15 cellular contexts compared by ENCODE assay signal in genomic region chr19:45952341-45952690, GRCh38. TPM values are rescaled to one million over a fixed set of nuclear protein-coding genes. Genes with fewer than 3 reads are reported as not detected.
DNase-seq lines count a peak whose midpoint lies in the region; ATAC-seq, FAIRE-seq and TF ChIP-seq lines count a peak whose summit lies in the region.
"Had no signal": no experiment of that assay in that cellular context is flagged by ENCODE, and none has a peak within 500 bp of the region (broad histone marks: within the 10 kb centered on the region; RNA-seq: fewer than 3 reads in every experiment).

No MANE protein-coding gene starts in this region.

- H4K20me1 ChIP-seq in HepG2 (ENCODE audit: insufficient read depth, low read length): no peaks in the 10 kb centered on the region

- H3K9ac ChIP-seq in HepG2 (ENCODE audit: insufficient read depth, low read depth, low read length): no peak overlapping the region

- H3K9me3 Mint-ChIP-seq in activated naive CD8-positive, alpha-beta T cell treated with anti-CD3 and anti-CD28 coated beads, Interleukin-2, amount 10 ng/mL, durations not matched to agents 7 days and 5 days: peaks cover 3% of the 10 kb centered on the region
- H3K9me3 Mint-ChIP-seq in memory B cell: peaks cover 5% of the 10 kb centered on the region
- peaks cover 4% of the 10 kb centered on the region for H3K9me3 Mint-ChIP-seq in type B pancreatic cell
- H3K9me3 Mint-ChIP-seq in activated T-helper 1 cell treated with anti-CD3 and anti-CD28 coated beads, Interleukin-12 subunit alpha, Interleukin-12 subunit beta, Interleukin-2, Interleukin-4 antibody, amounts not matched to agents 30 ng/mL and 10 ng/mL and 1 ng/mL, durations not matched to agents 14 hours and 24 hours and 36 hours: no peaks in the 10 kb centered on the region

- no peak for TF ChIP-seq RAD21 in HepG2 (CRISPR knock-in tag; IDR thresholded peaks at IDR 0.05)

- H3K4me2 ChIP-seq in HepG2 (ENCODE audit: low read depth, low read length): no peak overlapping the region

- TF ChIP-seq CTCF in HepG2 (CRISPR knock-in tag; IDR thresholded peaks at IDR 0.05) (no peak), right lobe of liver (IDR thresholded peaks at IDR 0.05) (no peak), type B pancreatic cell (conservative IDR thresholded peaks at IDR 0.05) (no peak)

- no peak overlapping the region for H2AFZ ChIP-seq in HepG2 (ENCODE audit: low read length)

- in situ Hi-C loops in HepG2 (cut with HindIII; ENCODE audit: extremely low pct_ligation_motif_present, low pct_unique_long_range_greater_than_20kb): no loop called here

- H3K4me1 Mint-ChIP-seq in activated naive CD8-positive, alpha-beta T cell treated with anti-CD3 and anti-CD28 coated beads, Interleukin-2, amount 10 ng/mL, durations not matched to agents 7 days and 5 days: peaks cover 17% of the 10 kb centered on the region
- H3K4me1 Mint-ChIP-seq in memory B cell: peaks cover 3% of the 10 kb centered on the region
- H3K4me1 Mint-ChIP-seq in type B pancreatic cell (ENCODE audit: unreplicated experiment): no peaks in the 10 kb centered on the region
- H3K4me1 Mint-ChIP-seq in activated T-helper 1 cell treated with anti-CD3 and anti-CD28 coated beads, Interleukin-12 subunit alpha, Interleukin-12 subunit beta, Interleukin-2, Interleukin-4 antibody, amounts not matched to agents 30 ng/mL and 10 ng/mL and 1 ng/mL, durations not matched to agents 14 hours and 24 hours and 36 hours (ENCODE audit: low read depth): peaks cover 22% of the 10 kb centered on the region

- H3K4me1 ChIP-seq in HepG2 (ENCODE audit: insufficient read depth, low read length): no peaks in the 10 kb centered on the region
- no peaks in the 10 kb centered on the region for H3K4me1 ChIP-seq in right lobe of liver

- no peak for FAIRE-seq in HepG2 (lab: Jason Lieb, UNC)

- H3K9me3 ChIP-seq in HepG2 (ENCODE audit: low read length) (no peaks in the 10 kb centered on the region), right lobe of liver (no peaks in the 10 kb centered on the region)
- H3K9me3 ChIP-seq: body of pancreas had no signal

- H3K36me3 ChIP-seq in HepG2 (replicated peaks in 1 of 2; ENCODE audit: control insufficient read depth in 1 of 2, insufficient read depth in 2 of 2, low read length in 2 of 2) (no peaks in the 10 kb centered on the region), right lobe of liver (no peaks in the 10 kb centered on the region)
- H3K36me3 ChIP-seq: spleen had no signal

- DNase-seq in HepG2 (ENCODE audit: low spot score): no peak
- no peak for DNase-seq in right lobe of liver
- DNase-seq in activated naive CD8-positive, alpha-beta T cell treated with anti-CD3 and anti-CD28 coated beads, Interleukin-2, amount 10 ng/mL, durations not matched to agents 7 days and 5 days: no peak
- DNase-seq in memory B cell (ENCODE audit: low spot score in 2 of 2): no peak
- DNase-seq in type B pancreatic cell (ENCODE audit: extremely low spot score, unreplicated experiment): no peak
- no peak for DNase-seq in activated T-helper 1 cell treated with anti-CD3 and anti-CD28 coated beads, Interleukin-12 subunit alpha, Interleukin-12 subunit beta, Interleukin-2, Interleukin-4 antibody, amounts not matched to agents 30 ng/mL and 10 ng/mL and 1 ng/mL, durations not matched to agents 14 hours and 24 hours and 36 hours (ENCODE audit: low spot score)
- no peak for DNase-seq in activated CD4-positive, CD25-positive, alpha-beta regulatory T cell treated with anti-CD3 and anti-CD28 coated beads, Interleukin-2, amount 50 U/mL, for 72 hours
- DNase-seq: AML-193; effector CD4-positive, alpha-beta T cell; NCI-H1092 treated with DMSO at 0.1 percent for 48 hours had no signal

- H3K36me3 Mint-ChIP-seq in activated naive CD8-positive, alpha-beta T cell treated with anti-CD3 and anti-CD28 coated beads, Interleukin-2, amount 10 ng/mL, durations not matched to agents 7 days and 5 days: no peaks in the 10 kb centered on the region
- H3K36me3 Mint-ChIP-seq in memory B cell: no peaks in the 10 kb centered on the region
- H3K36me3 Mint-ChIP-seq in type B pancreatic cell: no peaks in the 10 kb centered on the region
- H3K36me3 Mint-ChIP-seq in activated T-helper 1 cell treated with anti-CD3 and anti-CD28 coated beads, Interleukin-12 subunit alpha, Interleukin-12 subunit beta, Interleukin-2, Interleukin-4 antibody, amounts not matched to agents 30 ng/mL and 10 ng/mL and 1 ng/mL, durations not matched to agents 14 hours and 24 hours and 36 hours (ENCODE audit: low read depth): no peaks in the 10 kb centered on the region
- H3K36me3 Mint-ChIP-seq: IgD-negative memory B cell had no signal

- TF ChIP-seq POLR2A in HepG2 (IDR thresholded peaks at IDR 0.05; ENCODE audit: insufficient read depth in 1 of 2, low read depth in 2 of 2, low read length in 2 of 2) (no peak), right lobe of liver (IDR thresholded peaks at IDR 0.05) (no peak)

- no TSS peak for BruUV-seq in HepG2 (replicated peaks; lab: Mats Ljungman, UMichigan)

- ATAC-seq in HepG2 (no peak), right lobe of liver (no peak), memory B cell (ENCODE audit: low read depth) (no peak), HG03442 (IDR thresholded peaks at IDR 0.05; ENCODE audit: unreplicated experiment) (no peak)
- ATAC-seq in activated naive CD8-positive, alpha-beta T cell treated with anti-CD3 and anti-CD28 coated beads, Interleukin-2, amount 10 ng/mL, durations not matched to agents 7 days and 5 days (ENCODE audit: low read depth): no peak

- CTCF ChIA-PET in HepG2 (lab: Yijun Ruan, JAX; ENCODE audit: low intra/inter-chr PET ratio, low total read pairs): no interaction called here

- H3K4me3 ChIP-seq in HepG2 (replicated peaks in 1 of 3; ENCODE audit: insufficient read depth in 1 of 3, low read depth in 2 of 3, low read length in 3 of 3) (no peak overlapping the region), right lobe of liver (no peak overlapping the region)
- H3K4me3 ChIP-seq: body of pancreas had no signal

- intact Hi-C loops in HepG2 (cut with micrococcal nuclease; ENCODE audit: unreplicated experiment) (no loop called here), right lobe of liver (cut with DNase I) (no loop called here)
- intact Hi-C loops in activated T-helper 1 cell treated with anti-CD3 and anti-CD28 coated beads, Interleukin-12 subunit alpha, Interleukin-12 subunit beta, Interleukin-2, Interleukin-4 antibody, amounts not matched to agents 30 ng/mL and 10 ng/mL and 1 ng/mL, durations not matched to agents 14 hours and 24 hours and 36 hours (cut with micrococcal nuclease): no loop called here

- H3K4me3 Mint-ChIP-seq in activated naive CD8-positive, alpha-beta T cell treated with anti-CD3 and anti-CD28 coated beads, Interleukin-2, amount 10 ng/mL, durations not matched to agents 7 days and 5 days: peak overlapping the region; percentile 74
- H3K4me3 Mint-ChIP-seq in memory B cell (peak overlapping the region; percentile 30), type B pancreatic cell (peak overlapping the region; percentile 89)
- no peak overlapping the region for H3K4me3 Mint-ChIP-seq in activated T-helper 1 cell treated with anti-CD3 and anti-CD28 coated beads, Interleukin-12 subunit alpha, Interleukin-12 subunit beta, Interleukin-2, Interleukin-4 antibody, amounts not matched to agents 30 ng/mL and 10 ng/mL and 1 ng/mL, durations not matched to agents 14 hours and 24 hours and 36 hours

- peaks cover 16% of the 10 kb centered on the region for H3K27me3 Mint-ChIP-seq in activated naive CD8-positive, alpha-beta T cell treated with anti-CD3 and anti-CD28 coated beads, Interleukin-2, amount 10 ng/mL, durations not matched to agents 7 days and 5 days
- H3K27me3 Mint-ChIP-seq in memory B cell (peaks cover 13% of the 10 kb centered on the region), type B pancreatic cell (peaks cover 29% of the 10 kb centered on the region)
- H3K27me3 Mint-ChIP-seq in activated T-helper 1 cell treated with anti-CD3 and anti-CD28 coated beads, Interleukin-12 subunit alpha, Interleukin-12 subunit beta, Interleukin-2, Interleukin-4 antibody, amounts not matched to agents 30 ng/mL and 10 ng/mL and 1 ng/mL, durations not matched to agents 14 hours and 24 hours and 36 hours (ENCODE audit: insufficient read depth): peaks cover 9% of the 10 kb centered on the region

- H3K27me3 ChIP-seq in HepG2 (ENCODE audit: control insufficient read depth in 1 of 2, insufficient read depth in 2 of 2, low read length in 2 of 2) (peaks cover 0 to 1% of the 10 kb centered on the region in 2 experiments; a peak in 2 of 5 replicates), right lobe of liver (no peaks in the 10 kb centered on the region)
- H3K27me3 ChIP-seq: body of pancreas had no signal

- 38% methylated on average over 7 of the region's 8 CpGs for WGBS in HepG2 (ENCODE audit: low lambda C conversion rate)
- WGBS in right lobe of liver (ENCODE audit: insufficient coverage, low coverage, low lambda C conversion rate, missing lambda C conversion rate): 30% methylated on average over 7 of the region's 8 CpGs

- POLR2A ChIA-PET in HepG2 (lab: Yijun Ruan, JAX): no interaction called here
- POLR2A ChIA-PET in activated naive CD8-positive, alpha-beta T cell treated with anti-CD3 and anti-CD28 coated beads, Interleukin-2, amount 10 ng/mL, durations not matched to agents 7 days and 5 days (lab: Charles Lee): interaction anchor here (1.0 kb wide), 1 partner anchor 43 kb away, joined by 3 read pairs; the partner anchor contains the start of gene CCDC61

- TF ChIP-seq EP300 in HepG2 (IDR thresholded peaks at IDR 0.05; ENCODE audit: low read depth in 2 of 2, low read length in 2 of 2) (no peak), HepG2 (CRISPR knock-in tag; IDR thresholded peaks at IDR 0.05; ENCODE audit: borderline replicate concordance) (no peak)

- H3K79me2 ChIP-seq in HepG2 (ENCODE audit: insufficient read depth, low read length): no peaks in the 10 kb centered on the region

- H3K27ac Mint-ChIP-seq in activated naive CD8-positive, alpha-beta T cell treated with anti-CD3 and anti-CD28 coated beads, Interleukin-2, amount 10 ng/mL, durations not matched to agents 7 days and 5 days: no peak overlapping the region
- H3K27ac Mint-ChIP-seq in memory B cell (no peak overlapping the region), type B pancreatic cell (no peak overlapping the region)
- H3K27ac Mint-ChIP-seq in activated T-helper 1 cell treated with anti-CD3 and anti-CD28 coated beads, Interleukin-12 subunit alpha, Interleukin-12 subunit beta, Interleukin-2, Interleukin-4 antibody, amounts not matched to agents 30 ng/mL and 10 ng/mL and 1 ng/mL, durations not matched to agents 14 hours and 24 hours and 36 hours: no peak overlapping the region

- no peak overlapping the region for H3K27ac ChIP-seq in HepG2 (ENCODE audit: extremely low read length, insufficient read depth, low read length)
- no peak overlapping the region for H3K27ac ChIP-seq in right lobe of liver
- H3K27ac ChIP-seq: body of pancreas, spleen had no signal

RNA-seq across cellular contexts. Expression of gene NOVA2, which starts 21.3 kb away (rescaled TPM):
- total RNA-seq in HepG2 (2016; rRNA removed; fragmentation: Illumina TruSeq; extraction: Trizol) (not detected in 2 replicates), right lobe of liver (1 to 10 TPM in 2 of 6 experiments, under 1 TPM in 4; 0.66 to 2.5 (median 0.85) TPM), type B pancreatic cell (ENCODE audit: low replicate concordance) (0.17 and 5.0 TPM in 2 replicates)
- total RNA-seq in HepG2 (2016; cell fraction: cytosol; rRNA removed; fragmentation: Illumina TruSeq; extraction: Trizol; ENCODE audit: low read depth): not detected in 2 replicates
- not detected in 2 replicates for total RNA-seq in HepG2 (2016; cell fraction: insoluble cytoplasmic fraction; rRNA removed; fragmentation: Illumina TruSeq; extraction: Trizol)
- not detected in 2 replicates for total RNA-seq in HepG2 (2016; cell fraction: membrane; rRNA removed; fragmentation: Illumina TruSeq; extraction: Trizol)
- total RNA-seq in HepG2 (2016; cell fraction: nucleus; rRNA removed; fragmentation: Illumina TruSeq; extraction: Trizol): not detected in 2 replicates
- not detected in 2 replicates for polyA plus RNA-seq in HepG2 (2011; rRNA removed)
- polyA plus RNA-seq in HepG2 (2011; cell fraction: cytosol; rRNA removed): not detected in 2 replicates
- polyA plus RNA-seq in HepG2 (2011; cell fraction: nucleus; rRNA removed): not detected in 2 replicates
- not detected in 2 replicates for polyA plus RNA-seq in HepG2 (2012)
- polyA plus RNA-seq in HepG2 (2016; cell fraction: cytosol; fragmentation: Illumina TruSeq; extraction: Trizol; ENCODE audit: low read depth): not detected in 2 replicates
- not detected in 2 replicates for polyA plus RNA-seq in HepG2 (2016; cell fraction: insoluble cytoplasmic fraction; fragmentation: Illumina TruSeq; extraction: Trizol; ENCODE audit: low read depth)
- polyA plus RNA-seq in HepG2 (2016; cell fraction: membrane; fragmentation: Illumina TruSeq; extraction: Trizol; ENCODE audit: low read depth): not detected in 2 replicates
- polyA plus RNA-seq in HepG2 (2016; cell fraction: nucleus; fragmentation: Illumina TruSeq; extraction: Trizol; ENCODE audit: insufficient read depth, low read depth): not detected in 2 replicates
- not detected in 2 replicates for polyA minus RNA-seq in HepG2 (2011; rRNA and poly(A)+ RNA removed; ENCODE audit: low replicate concordance)
- not detected in 2 replicates for polyA minus RNA-seq in HepG2 (2011; cell fraction: cytosol; rRNA and poly(A)+ RNA removed)
- polyA minus RNA-seq in HepG2 (2011; cell fraction: nucleus; rRNA and poly(A)+ RNA removed): not detected in 2 replicates
- total RNA-seq in activated naive CD8-positive, alpha-beta T cell treated with anti-CD3 and anti-CD28 coated beads, Interleukin-2, amount 10 ng/mL, durations not matched to agents 7 days and 5 days: not detected
- not detected in 2 replicates for total RNA-seq in activated T-helper 1 cell treated with anti-CD3 and anti-CD28 coated beads, Interleukin-12 subunit alpha, Interleukin-12 subunit beta, Interleukin-2, Interleukin-4 antibody, amounts not matched to agents 30 ng/mL and 10 ng/mL and 1 ng/mL, durations not matched to agents 14 hours and 24 hours and 36 hours
- total RNA-seq: NCI-H460 had no signal
- polyA plus RNA-seq: IgD-negative memory B cell had no signal

RNA-seq across cellular contexts. Expression of gene NANOS2, which starts 37.7 kb away (rescaled TPM):
- not detected in 2 replicates for total RNA-seq in HepG2 (2016; rRNA removed; fragmentation: Illumina TruSeq; extraction: Trizol)
- total RNA-seq in HepG2 (2016; cell fraction: cytosol; rRNA removed; fragmentation: Illumina TruSeq; extraction: Trizol; ENCODE audit: low read depth): not detected in 2 replicates
- not detected in 2 replicates for total RNA-seq in HepG2 (2016; cell fraction: insoluble cytoplasmic fraction; rRNA removed; fragmentation: Illumina TruSeq; extraction: Trizol)
- not detected in 2 replicates for total RNA-seq in HepG2 (2016; cell fraction: membrane; rRNA removed; fragmentation: Illumina TruSeq; extraction: Trizol)
- not detected in 2 replicates for total RNA-seq in HepG2 (2016; cell fraction: nucleus; rRNA removed; fragmentation: Illumina TruSeq; extraction: Trizol)
- not detected in 2 replicates for polyA plus RNA-seq in HepG2 (2011; rRNA removed)
- not detected in 2 replicates for polyA plus RNA-seq in HepG2 (2011; cell fraction: cytosol; rRNA removed)
- 0.07 TPM in 1 of 2 replicates, not detected in the other for polyA plus RNA-seq in HepG2 (2011; cell fraction: nucleus; rRNA removed)
- polyA plus RNA-seq in HepG2 (2012): not detected in 2 replicates
- not detected in 2 replicates for polyA plus RNA-seq in HepG2 (2016; cell fraction: cytosol; fragmentation: Illumina TruSeq; extraction: Trizol; ENCODE audit: low read depth)
- not detected in 2 replicates for polyA plus RNA-seq in HepG2 (2016; cell fraction: insoluble cytoplasmic fraction; fragmentation: Illumina TruSeq; extraction: Trizol; ENCODE audit: low read depth)
- polyA plus RNA-seq in HepG2 (2016; cell fraction: membrane; fragmentation: Illumina TruSeq; extraction: Trizol; ENCODE audit: low read depth): not detected in 2 replicates
- polyA plus RNA-seq in HepG2 (2016; cell fraction: nucleus; fragmentation: Illumina TruSeq; extraction: Trizol; ENCODE audit: insufficient read depth, low read depth): not detected in 2 replicates
- polyA minus RNA-seq in HepG2 (2011; rRNA and poly(A)+ RNA removed; ENCODE audit: low replicate concordance): not detected in 2 replicates
- polyA minus RNA-seq in HepG2 (2011; cell fraction: cytosol; rRNA and poly(A)+ RNA removed): not detected in 2 replicates
- polyA minus RNA-seq in HepG2 (2011; cell fraction: nucleus; rRNA and poly(A)+ RNA removed): not detected in 2 replicates
- not detected for total RNA-seq in right lobe of liver
- not detected for total RNA-seq in activated naive CD8-positive, alpha-beta T cell treated with anti-CD3 and anti-CD28 coated beads, Interleukin-2, amount 10 ng/mL, durations not matched to agents 7 days and 5 days
- total RNA-seq in type B pancreatic cell (ENCODE audit: low replicate concordance): not detected in 2 replicates
- not detected in 2 replicates for total RNA-seq in activated T-helper 1 cell treated with anti-CD3 and anti-CD28 coated beads, Interleukin-12 subunit alpha, Interleukin-12 subunit beta, Interleukin-2, Interleukin-4 antibody, amounts not matched to agents 30 ng/mL and 10 ng/mL and 1 ng/mL, durations not matched to agents 14 hours and 24 hours and 36 hours
- total RNA-seq: body of pancreas, NCI-H460, spleen had no signal
- polyA plus RNA-seq: IgD-negative memory B cell, spleen had no signal

RNA-seq across cellular contexts. Expression of gene CCDC61, which starts 43.0 kb away (rescaled TPM):
- total RNA-seq in HepG2 (2016; rRNA removed; fragmentation: Illumina TruSeq; extraction: Trizol) (3.3 and 4.2 TPM in 2 replicates), right lobe of liver (1 to 10 TPM; 5.8 to 9.7 (median 8.1) TPM), type B pancreatic cell (ENCODE audit: low replicate concordance) (16.9 and 19.4 TPM in 2 replicates)
- total RNA-seq in HepG2 (2016; cell fraction: cytosol; rRNA removed; fragmentation: Illumina TruSeq; extraction: Trizol; ENCODE audit: low read depth): 0.53 and 0.71 TPM in 2 replicates
- total RNA-seq in HepG2 (2016; cell fraction: insoluble cytoplasmic fraction; rRNA removed; fragmentation: Illumina TruSeq; extraction: Trizol): 2.2 and 3.8 TPM in 2 replicates
- 0.74 and 1.1 TPM in 2 replicates for total RNA-seq in HepG2 (2016; cell fraction: membrane; rRNA removed; fragmentation: Illumina TruSeq; extraction: Trizol)
- 4.0 and 4.2 TPM in 2 replicates for total RNA-seq in HepG2 (2016; cell fraction: nucleus; rRNA removed; fragmentation: Illumina TruSeq; extraction: Trizol)
- polyA plus RNA-seq in HepG2 (2011; rRNA removed): 4.9 and 6.0 TPM in 2 replicates
- 3.1 and 4.4 TPM in 2 replicates for polyA plus RNA-seq in HepG2 (2011; cell fraction: cytosol; rRNA removed)
- polyA plus RNA-seq in HepG2 (2011; cell fraction: nucleus; rRNA removed): 22.6 and 26.0 TPM in 2 replicates
- 4.4 and 5.7 TPM in 2 replicates for polyA plus RNA-seq in HepG2 (2012)
- 0.61 and 0.75 TPM in 2 replicates for polyA plus RNA-seq in HepG2 (2016; cell fraction: cytosol; fragmentation: Illumina TruSeq; extraction: Trizol; ENCODE audit: low read depth)
- 4.7 and 5.4 TPM in 2 replicates for polyA plus RNA-seq in HepG2 (2016; cell fraction: insoluble cytoplasmic fraction; fragmentation: Illumina TruSeq; extraction: Trizol; ENCODE audit: low read depth)
- 0.81 and 1.2 TPM in 2 replicates for polyA plus RNA-seq in HepG2 (2016; cell fraction: membrane; fragmentation: Illumina TruSeq; extraction: Trizol; ENCODE audit: low read depth)
- polyA plus RNA-seq in HepG2 (2016; cell fraction: nucleus; fragmentation: Illumina TruSeq; extraction: Trizol; ENCODE audit: insufficient read depth, low read depth): 12.9 and 13.8 TPM in 2 replicates
- polyA minus RNA-seq in HepG2 (2011; rRNA and poly(A)+ RNA removed; ENCODE audit: low replicate concordance): 4.8 and 6.4 TPM in 2 replicates
- 1.9 and 2.6 TPM in 2 replicates for polyA minus RNA-seq in HepG2 (2011; cell fraction: cytosol; rRNA and poly(A)+ RNA removed)
- 8.2 and 9.9 TPM in 2 replicates for polyA minus RNA-seq in HepG2 (2011; cell fraction: nucleus; rRNA and poly(A)+ RNA removed)
- 10 to 100 TPM; 31.5 to 34.2 TPM for total RNA-seq in activated naive CD8-positive, alpha-beta T cell treated with anti-CD3 and anti-CD28 coated beads, Interleukin-2, amount 10 ng/mL, durations not matched to agents 7 days and 5 days
- 24.0 and 24.1 TPM in 2 replicates for total RNA-seq in activated T-helper 1 cell treated with anti-CD3 and anti-CD28 coated beads, Interleukin-12 subunit alpha, Interleukin-12 subunit beta, Interleukin-2, Interleukin-4 antibody, amounts not matched to agents 30 ng/mL and 10 ng/mL and 1 ng/mL, durations not matched to agents 14 hours and 24 hours and 36 hours

RNA-seq across cellular contexts. Expression of gene MYPOP, which starts 49.9 kb away (rescaled TPM):
- total RNA-seq in HepG2 (2016; rRNA removed; fragmentation: Illumina TruSeq; extraction: Trizol): 2.7 TPM in 2 replicates
- 4.3 and 5.1 TPM in 2 replicates for total RNA-seq in HepG2 (2016; cell fraction: cytosol; rRNA removed; fragmentation: Illumina TruSeq; extraction: Trizol; ENCODE audit: low read depth)
- total RNA-seq in HepG2 (2016; cell fraction: insoluble cytoplasmic fraction; rRNA removed; fragmentation: Illumina TruSeq; extraction: Trizol): 1.9 and 2.9 TPM in 2 replicates
- total RNA-seq in HepG2 (2016; cell fraction: membrane; rRNA removed; fragmentation: Illumina TruSeq; extraction: Trizol): 9.0 and 9.5 TPM in 2 replicates
- 2.3 and 2.8 TPM in 2 replicates for total RNA-seq in HepG2 (2016; cell fraction: nucleus; rRNA removed; fragmentation: Illumina TruSeq; extraction: Trizol)
- 2.2 and 2.3 TPM in 2 replicates for polyA plus RNA-seq in HepG2 (2011; rRNA removed)
- polyA plus RNA-seq in HepG2 (2011; cell fraction: cytosol; rRNA removed): 1.5 and 1.6 TPM in 2 replicates
- 5.0 and 5.9 TPM in 2 replicates for polyA plus RNA-seq in HepG2 (2011; cell fraction: nucleus; rRNA removed)
- polyA plus RNA-seq in HepG2 (2012): 5.1 and 6.0 TPM in 2 replicates
- polyA plus RNA-seq in HepG2 (2016; cell fraction: cytosol; fragmentation: Illumina TruSeq; extraction: Trizol; ENCODE audit: low read depth): 21.8 and 22.7 TPM in 2 replicates
- polyA plus RNA-seq in HepG2 (2016; cell fraction: insoluble cytoplasmic fraction; fragmentation: Illumina TruSeq; extraction: Trizol; ENCODE audit: low read depth): 6.5 and 9.2 TPM in 2 replicates
- polyA plus RNA-seq in HepG2 (2016; cell fraction: membrane; fragmentation: Illumina TruSeq; extraction: Trizol; ENCODE audit: low read depth): 27.3 and 32.0 TPM in 2 replicates
- polyA plus RNA-seq in HepG2 (2016; cell fraction: nucleus; fragmentation: Illumina TruSeq; extraction: Trizol; ENCODE audit: insufficient read depth, low read depth): 16.7 and 17.0 TPM in 2 replicates
- polyA minus RNA-seq in HepG2 (2011; rRNA and poly(A)+ RNA removed; ENCODE audit: low replicate concordance): 0.23 and 1.9 TPM in 2 replicates
- 2.7 and 2.8 TPM in 2 replicates for polyA minus RNA-seq in HepG2 (2011; cell fraction: cytosol; rRNA and poly(A)+ RNA removed)
- 2.4 TPM in 2 replicates for polyA minus RNA-seq in HepG2 (2011; cell fraction: nucleus; rRNA and poly(A)+ RNA removed)
- 1 to 10 TPM; 2.5 to 5.2 (median 3.9) TPM for total RNA-seq in right lobe of liver
- total RNA-seq in activated naive CD8-positive, alpha-beta T cell treated with anti-CD3 and anti-CD28 coated beads, Interleukin-2, amount 10 ng/mL, durations not matched to agents 7 days and 5 days: 10 to 100 TPM; 12.0 to 12.5 TPM
- 8.0 and 8.5 TPM in 2 replicates for total RNA-seq in type B pancreatic cell (ENCODE audit: low replicate concordance)
- total RNA-seq in activated T-helper 1 cell treated with anti-CD3 and anti-CD28 coated beads, Interleukin-12 subunit alpha, Interleukin-12 subunit beta, Interleukin-2, Interleukin-4 antibody, amounts not matched to agents 30 ng/mL and 10 ng/mL and 1 ng/mL, durations not matched to agents 14 hours and 24 hours and 36 hours: 6.9 and 7.2 TPM in 2 replicates
